Comparison of ENCODE assay signal across 10 cellular contexts in the genomic region with DNA sequence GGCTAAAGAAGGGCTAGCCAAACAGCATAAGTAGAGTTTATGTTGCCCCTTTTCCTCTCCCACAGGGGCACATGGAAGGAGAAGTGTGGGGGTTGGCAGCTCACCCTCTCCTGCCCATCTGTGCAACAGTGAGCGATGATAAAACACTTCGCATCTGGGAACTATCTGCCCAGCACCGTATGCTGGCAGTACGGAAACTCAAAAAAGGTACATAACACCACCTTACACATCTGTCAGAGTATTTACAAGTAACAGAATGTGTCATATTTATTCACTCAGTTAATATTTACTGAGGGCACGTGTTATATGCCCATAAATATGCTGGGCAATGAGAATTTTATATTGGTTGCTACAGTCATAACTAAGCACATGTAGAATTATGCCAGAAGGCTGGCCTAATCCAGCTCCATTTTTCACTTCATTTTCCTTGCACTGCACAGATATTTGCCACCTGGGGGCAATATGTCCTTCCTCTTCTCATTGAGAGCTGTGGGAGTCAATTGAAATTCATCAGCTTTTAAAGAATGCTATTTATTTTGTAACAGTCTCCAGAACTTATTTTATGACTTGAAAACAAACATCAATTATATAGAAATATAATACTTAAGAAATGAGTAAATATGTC.
A peak's percentile ranks its signal among the peaks of the same experiment; 100 is the strongest.
DNase-seq lines count a peak whose midpoint lies in the region; ATAC-seq, FAIRE-seq and TF ChIP-seq lines count a peak whose summit lies in the region.
"Had no signal": no experiment of that assay in that cellular context is flagged by ENCODE, and none has a peak within 500 bp of the region (broad histone marks: within the 10 kb centered on the region; RNA-seq: fewer than 3 reads in every experiment).

No MANE protein-coding gene starts in this region.

- TF ChIP-seq EP300 in neural cell (conservative IDR thresholded peaks at IDR 0.05; ENCODE audit: poor library complexity, severe bottlenecking): no peak

- peaks cover 28% of the 10 kb centered on the region for H3K4me1 Mint-ChIP-seq in activated CD4-positive, alpha-beta T cell treated with anti-CD3 and anti-CD28 coated beads, Interleukin-2, amount 10 ng/mL, durations not matched to agents 24 days and 14 days
- H3K4me1 Mint-ChIP-seq: stimulated activated naive B cell treated with anti-CD40 and anti-IgM and Interleukin-4, amounts not matched to agents 10 μg/mL and 1 μg/mL and 100 μg/mL, for 72 hours had no signal

- H3F3A ChIP-seq in neural cell (ENCODE audit: insufficient read depth, low read length, poor library complexity, severe bottlenecking): no peaks in the 10 kb centered on the region

- peak; percentile 80 for TF ChIP-seq RAD21 in neural cell (conservative IDR thresholded peaks at IDR 0.05)

- H2AFZ ChIP-seq in neural cell (ENCODE audit: low read depth, low read length): no peak overlapping the region

- peaks cover 6% of the 10 kb centered on the region for H3K9me3 Mint-ChIP-seq in activated CD4-positive, alpha-beta T cell treated with anti-CD3 and anti-CD28 coated beads, Interleukin-2, amount 10 ng/mL, durations not matched to agents 24 days and 14 days
- H3K9me3 Mint-ChIP-seq: stimulated activated naive B cell treated with anti-CD40 and anti-IgM and Interleukin-4, amounts not matched to agents 10 μg/mL and 1 μg/mL and 100 μg/mL, for 72 hours had no signal

- intact Hi-C loops in activated CD4-positive, alpha-beta T cell treated with anti-CD3 and anti-CD28 coated beads, Interleukin-2, amount 10 ng/mL, durations not matched to agents 24 days and 14 days (cut with micrococcal nuclease): loop anchor here (5.0 kb wide), 2 partner anchors 153 to 278 kb away; a partner anchor contains a TSS

- no peaks in the 10 kb centered on the region for H3K79me2 ChIP-seq in neural cell (replicated peaks; ENCODE audit: insufficient read depth, low read length)

- H3K4me3 Mint-ChIP-seq in activated CD4-positive, alpha-beta T cell treated with anti-CD3 and anti-CD28 coated beads, Interleukin-2, amount 10 ng/mL, durations not matched to agents 24 days and 14 days: no peak overlapping the region
- H3K4me3 Mint-ChIP-seq: dendritic cell treated with granulocyte-macrophage colony-stimulating factor and Interleukin-4, amounts not matched to agents 40 ng/mL and 50 ng/mL, for 4 days; stimulated activated naive B cell treated with anti-CD40 and anti-IgM and Interleukin-4, amounts not matched to agents 10 μg/mL and 1 μg/mL and 100 μg/mL, for 72 hours had no signal

- no peaks in the 10 kb centered on the region for H3K36me3 ChIP-seq in neural cell (ENCODE audit: insufficient read depth, low read length)

- H3K9me2 ChIP-seq in neural cell (ENCODE audit: insufficient read depth, low read length): no peaks in the 10 kb centered on the region

- H3K4me3 ChIP-seq in neural cell (ENCODE audit: low read length): no peak overlapping the region

- H3K27me3 Mint-ChIP-seq in activated CD4-positive, alpha-beta T cell treated with anti-CD3 and anti-CD28 coated beads, Interleukin-2, amount 10 ng/mL, durations not matched to agents 24 days and 14 days: no peaks in the 10 kb centered on the region
- H3K27me3 Mint-ChIP-seq: dendritic cell treated with granulocyte-macrophage colony-stimulating factor and Interleukin-4, amounts not matched to agents 40 ng/mL and 50 ng/mL, for 4 days had no signal

- H3K9me3 ChIP-seq in neural cell (ENCODE audit: low read length): no peaks in the 10 kb centered on the region

- DNase-seq in ACHN: peak; percentile 71
- DNase-seq in NOMO-1 treated with DMSO at 0.1 percent for 48 hours (lab: John Stamatoyannopoulos, UW; ENCODE audit: unreplicated experiment): peak; percentile 21
- no peak for DNase-seq in activated CD4-positive, alpha-beta T cell treated with anti-CD3 and anti-CD28 coated beads, Interleukin-2, amount 10 ng/mL, durations not matched to agents 24 days and 14 days
- no peak for DNase-seq in activated CD4-positive, alpha-beta T cell treated with anti-CD3 and anti-CD28 coated beads for 48 hours
- DNase-seq: stimulated activated naive B cell treated with anti-CD40 and anti-IgM and Interleukin-4, amounts not matched to agents 10 μg/mL and 1 μg/mL and 100 μg/mL, for 72 hours had no signal

- FAIRE-seq in endometrium (lab: Jason Lieb, UNC): peak; percentile 45

- H3K4me2 ChIP-seq in neural cell (ENCODE audit: low read length): no peak overlapping the region

- TF ChIP-seq CTCF in GM12874 (IDR thresholded peaks at IDR 0.05; ENCODE audit: insufficient read depth, low read depth, low read length) (0 out of 2 replicates have a peak, but pooled peaks have one; percentile 33), neural cell (IDR thresholded peaks at IDR 0.05; ENCODE audit: poor library complexity, severe bottlenecking) (peak; percentile 70)

- H3K9ac ChIP-seq in neural cell (ENCODE audit: low read length): no peak overlapping the region

- H3K27me3 ChIP-seq in neural cell (ENCODE audit: insufficient read depth, low read depth, low read length): no peaks in the 10 kb centered on the region

- ATAC-seq in GM21360 (IDR thresholded peaks at IDR 0.05; ENCODE audit: unreplicated experiment): no peak

- in situ Hi-C loops in ACHN (cut with HindIII; ENCODE audit: low pct_ligation_motif_present, low pct_unique_long_range_greater_than_20kb, low sequenced_read_pairs): loop anchor here (25.0 kb wide), 1 partner anchor 263 kb away; no protein-coding TSS in a partner anchor

- H3K27ac Mint-ChIP-seq in activated CD4-positive, alpha-beta T cell treated with anti-CD3 and anti-CD28 coated beads, Interleukin-2, amount 10 ng/mL, durations not matched to agents 24 days and 14 days: no peak overlapping the region
- H3K27ac Mint-ChIP-seq: dendritic cell treated with granulocyte-macrophage colony-stimulating factor and Interleukin-4, amounts not matched to agents 40 ng/mL and 50 ng/mL, for 4 days; stimulated activated naive B cell treated with anti-CD40 and anti-IgM and Interleukin-4, amounts not matched to agents 10 μg/mL and 1 μg/mL and 100 μg/mL, for 72 hours had no signal

- H4K20me1 ChIP-seq in neural cell (ENCODE audit: insufficient read depth): no peaks in the 10 kb centered on the region

- H3K27ac ChIP-seq in neural cell (ENCODE audit: low read length): no peak overlapping the region

- H3K36me3 Mint-ChIP-seq in activated CD4-positive, alpha-beta T cell treated with anti-CD3 and anti-CD28 coated beads, Interleukin-2, amount 10 ng/mL, durations not matched to agents 24 days and 14 days (ENCODE audit: low read depth): no peaks in the 10 kb centered on the region
- H3K36me3 Mint-ChIP-seq: stimulated activated naive B cell treated with anti-CD40 and anti-IgM and Interleukin-4, amounts not matched to agents 10 μg/mL and 1 μg/mL and 100 μg/mL, for 72 hours had no signal

TF ChIP-seq in neural cell, 6 proteins besides CTCF, POLR2A, EP300 and RAD21:
- TF ChIP-seq MXI1 (conservative IDR thresholded peaks at IDR 0.05; ENCODE audit: poor library complexity, severe bottlenecking) (no peak), SMC3 (conservative IDR thresholded peaks at IDR 0.05; ENCODE audit: poor library complexity) (peak; percentile 83)

Comparison
In these comparisons a context has a peak if more than half of its experiments do, and no peak if none do; other contexts are left out.
1. DNase-seq: peak in ACHN (single experiment) and NOMO-1 treated with DMSO at 0.1 percent for 48 hours (single experiment); none in activated CD4-positive, alpha-beta T cell treated with anti-CD3 and anti-CD28 coated beads, Interleukin-2, amount 10 ng/mL, durations not matched to agents 24 days and 14 days (single experiment) and activated CD4-positive, alpha-beta T cell treated with anti-CD3 and anti-CD28 coated beads for 48 hours (single experiment).